2 cellular contexts compared by ENCODE assay signal in the genomic region with DNA sequence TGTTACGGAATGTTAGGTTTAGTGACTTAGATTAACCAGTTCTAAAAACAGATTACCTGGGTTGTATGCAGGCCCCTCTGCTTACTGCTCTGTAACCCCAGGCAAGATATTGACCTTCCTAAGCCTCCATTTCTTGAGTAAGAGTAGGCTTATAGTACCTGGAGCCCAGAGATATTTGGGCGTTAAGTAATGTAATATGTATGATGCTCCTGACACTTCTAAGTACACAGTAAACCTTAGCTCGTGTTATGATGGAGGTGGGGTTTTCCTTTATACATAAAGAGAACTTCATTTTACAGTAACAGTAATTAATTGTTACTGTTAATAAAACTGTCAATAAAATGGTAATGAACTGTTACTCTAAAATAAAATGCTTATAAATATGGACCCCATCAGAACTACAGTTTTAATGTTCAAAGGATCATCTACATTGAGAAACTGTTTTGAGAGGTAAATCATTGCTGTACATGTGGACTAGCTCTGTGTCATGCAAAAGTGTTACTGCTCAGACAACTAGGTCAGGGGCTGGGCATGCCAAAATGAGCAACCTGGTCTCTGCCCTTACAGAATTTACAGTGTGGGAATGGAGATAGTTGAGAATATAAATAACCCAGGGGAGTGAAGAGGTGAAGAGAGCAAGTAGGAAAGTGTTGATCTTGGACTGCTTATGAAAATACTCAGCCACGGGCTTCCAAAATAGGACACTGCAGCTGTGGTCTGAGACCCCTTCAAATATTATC.
TF ChIP-seq lines count a peak whose summit lies in the region.

No MANE protein-coding gene starts in this region.

TF ChIP-seq in IMR-90, 13 proteins besides CTCF, POLR2A, EP300 and RAD21:
- TF ChIP-seq, protein P1, sequence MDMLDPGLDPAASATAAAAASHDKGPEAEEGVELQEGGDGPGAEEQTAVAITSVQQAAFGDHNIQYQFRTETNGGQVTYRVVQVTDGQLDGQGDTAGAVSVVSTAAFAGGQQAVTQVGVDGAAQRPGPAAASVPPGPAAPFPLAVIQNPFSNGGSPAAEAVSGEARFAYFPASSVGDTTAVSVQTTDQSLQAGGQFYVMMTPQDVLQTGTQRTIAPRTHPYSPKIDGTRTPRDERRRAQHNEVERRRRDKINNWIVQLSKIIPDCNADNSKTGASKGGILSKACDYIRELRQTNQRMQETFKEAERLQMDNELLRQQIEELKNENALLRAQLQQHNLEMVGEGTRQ (IDR thresholded peaks at IDR 0.05; ENCODE audit: low read depth, low read length) = no peak

TF ChIP-seq in GM12878, 131 proteins besides CTCF, POLR2A, EP300 and RAD21:
- no peak for TF ChIP-seq SP1 (IDR thresholded peaks at IDR 0.05; ENCODE audit: low read depth, low read length)
- TF ChIP-seq, protein P2, sequence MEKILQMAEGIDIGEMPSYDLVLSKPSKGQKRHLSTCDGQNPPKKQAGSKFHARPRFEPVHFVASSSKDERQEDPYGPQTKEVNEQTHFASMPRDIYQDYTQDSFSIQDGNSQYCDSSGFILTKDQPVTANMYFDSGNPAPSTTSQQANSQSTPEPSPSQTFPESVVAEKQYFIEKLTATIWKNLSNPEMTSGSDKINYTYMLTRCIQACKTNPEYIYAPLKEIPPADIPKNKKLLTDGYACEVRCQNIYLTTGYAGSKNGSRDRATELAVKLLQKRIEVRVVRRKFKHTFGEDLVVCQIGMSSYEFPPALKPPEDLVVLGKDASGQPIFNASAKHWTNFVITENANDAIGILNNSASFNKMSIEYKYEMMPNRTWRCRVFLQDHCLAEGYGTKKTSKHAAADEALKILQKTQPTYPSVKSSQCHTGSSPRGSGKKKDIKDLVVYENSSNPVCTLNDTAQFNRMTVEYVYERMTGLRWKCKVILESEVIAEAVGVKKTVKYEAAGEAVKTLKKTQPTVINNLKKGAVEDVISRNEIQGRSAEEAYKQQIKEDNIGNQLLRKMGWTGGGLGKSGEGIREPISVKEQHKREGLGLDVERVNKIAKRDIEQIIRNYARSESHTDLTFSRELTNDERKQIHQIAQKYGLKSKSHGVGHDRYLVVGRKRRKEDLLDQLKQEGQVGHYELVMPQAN (conservative IDR thresholded peaks at IDR 0.05) = no peak
- TF ChIP-seq ESRRA (IDR thresholded peaks at IDR 0.05; ENCODE audit: low read length) = no peak
- no peak for TF ChIP-seq ASH2L (IDR thresholded peaks at IDR 0.05; ENCODE audit: borderline replicate concordance, low read depth)
- no peak for TF ChIP-seq NR2C1 (IDR thresholded peaks at IDR 0.05)
TF ChIP-seq in GM12878: peak in this region for 0.
